In the genomic region with DNA sequence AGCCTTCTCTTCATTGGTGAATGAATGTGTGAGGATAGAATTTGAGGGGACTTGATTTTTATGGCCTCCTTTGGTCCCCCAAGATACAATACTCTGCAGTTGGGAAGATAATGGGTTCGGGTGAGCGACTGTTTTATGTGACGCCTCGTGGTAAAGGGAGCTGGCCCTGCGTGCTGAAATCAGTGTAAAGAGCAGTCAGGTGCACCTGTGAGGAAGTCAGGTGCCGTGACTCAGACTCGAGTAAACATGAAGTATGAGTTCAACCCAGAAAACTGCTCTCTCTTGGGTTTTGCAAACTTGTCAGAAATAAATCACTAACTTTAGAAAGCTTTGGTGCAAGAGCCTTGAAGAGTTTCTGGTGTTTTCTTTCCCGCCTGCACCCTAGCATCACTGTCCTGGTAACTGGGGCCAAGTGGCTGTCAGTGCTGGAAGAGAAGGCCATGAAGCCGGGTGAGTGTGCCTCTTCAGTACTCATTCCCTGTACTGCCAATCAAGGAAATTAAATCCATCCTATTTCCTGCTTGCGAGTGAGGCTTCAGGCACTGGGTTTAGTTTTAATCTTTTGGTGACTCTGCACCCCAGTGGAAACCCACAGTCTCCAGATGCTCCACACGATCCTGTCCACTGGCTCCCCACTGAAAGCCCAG, we compare ENCODE assay signal across 22 cellular contexts. TPM values are rescaled to one million over a fixed set of nuclear protein-coding genes. Genes with fewer than 3 reads are reported as not detected.
DNase-seq lines count a peak whose midpoint lies in the region; ATAC-seq and TF ChIP-seq lines count a peak whose summit lies in the region.
"Had no signal": no experiment of that assay in that cellular context is flagged by ENCODE, and none has a peak within 500 bp of the region (broad histone marks: within the 10 kb centered on the region; RNA-seq: fewer than 3 reads in every experiment).

No MANE protein-coding gene starts in this region.

- TF ChIP-seq POLR2A in body of pancreas (IDR thresholded peaks at IDR 0.05): no peak

- peaks cover 0 to 2% of the 10 kb centered on the region in 2 donors for H3K36me3 ChIP-seq in body of pancreas (replicated peaks in 1 of 2; ENCODE audit: insufficient read depth in 1 of 2, low read depth in 2 of 2)

- no peaks in the 10 kb centered on the region for H3K9me3 Mint-ChIP-seq in type B pancreatic cell
- H3K9me3 Mint-ChIP-seq in immature natural killer cell: no peaks in the 10 kb centered on the region
- no peaks in the 10 kb centered on the region for H3K9me3 Mint-ChIP-seq in chondrocyte (ENCODE audit: low read depth)
- H3K9me3 Mint-ChIP-seq: activated naive CD8-positive, alpha-beta T cell treated with anti-CD3 and anti-CD28 coated beads, Interleukin-2, amount 10 ng/mL, durations not matched to agents 7 days and 5 days; activated T-helper 2 cell treated with anti-CD3 and anti-CD28 coated beads, Interferon-gamma antibody, Interleukin-2, Interleukin-4, amounts not matched to agents 10 μg/mL and 5 μg/mL and 100 μg/mL, durations not matched to agents 14 hours and 24 hours and 36 hours; naive thymus-derived CD8-positive, alpha-beta T cell had no signal

- no peaks in the 10 kb centered on the region for H3K27me3 Mint-ChIP-seq in type B pancreatic cell
- H3K27me3 Mint-ChIP-seq in immature natural killer cell (ENCODE audit: low read depth in 3 of 3): peaks cover 0 to 3% (median 2%) of the 10 kb centered on the region in 3 donors
- H3K27me3 Mint-ChIP-seq in chondrocyte (ENCODE audit: low read depth): no peaks in the 10 kb centered on the region
- H3K27me3 Mint-ChIP-seq: activated naive CD8-positive, alpha-beta T cell treated with anti-CD3 and anti-CD28 coated beads, Interleukin-2, amount 10 ng/mL, durations not matched to agents 7 days and 5 days; naive thymus-derived CD8-positive, alpha-beta T cell had no signal

- H3K27ac ChIP-seq in body of pancreas: no peak overlapping the region
- H3K27ac ChIP-seq: coronary artery, parathyroid adenoma, thyroid gland had no signal

- WGBS in body of pancreas, 2 donors: 51 to 74% methylated on average over 11 of the region's 11 CpGs

- no peaks in the 10 kb centered on the region for H3K9me3 ChIP-seq in body of pancreas
- H3K9me3 ChIP-seq: thyroid gland had no signal

- H3K27me3 ChIP-seq in body of pancreas: no peaks in the 10 kb centered on the region
- H3K27me3 ChIP-seq: thyroid gland had no signal

- no peak overlapping the region for H3K4me3 ChIP-seq in body of pancreas
- H3K4me3 ChIP-seq: coronary artery, thyroid gland had no signal

- H3K27ac Mint-ChIP-seq in type B pancreatic cell: peak overlapping the region; percentile 96
- H3K27ac Mint-ChIP-seq in immature natural killer cell: no peak overlapping the region
- H3K27ac Mint-ChIP-seq in chondrocyte (ENCODE audit: unreplicated experiment): no peak overlapping the region
- H3K27ac Mint-ChIP-seq: activated naive CD8-positive, alpha-beta T cell treated with anti-CD3 and anti-CD28 coated beads, Interleukin-2, amount 10 ng/mL, durations not matched to agents 7 days and 5 days; activated T-helper 2 cell treated with anti-CD3 and anti-CD28 coated beads, Interferon-gamma antibody, Interleukin-2, Interleukin-4, amounts not matched to agents 10 μg/mL and 5 μg/mL and 100 μg/mL, durations not matched to agents 14 hours and 24 hours and 36 hours had no signal

- no peak for TF ChIP-seq CTCF in body of pancreas (IDR thresholded peaks at IDR 0.05)
- no peak for TF ChIP-seq CTCF in type B pancreatic cell (conservative IDR thresholded peaks at IDR 0.05)
- TF ChIP-seq CTCF in chondrocyte (IDR thresholded peaks at IDR 0.05): no peak

- peak; percentile 52 for ATAC-seq in body of pancreas
- peak; percentile 81 for ATAC-seq in left colon
- ATAC-seq: naive thymus-derived CD8-positive, alpha-beta T cell had no signal

- peaks cover 34% of the 10 kb centered on the region for H3K36me3 Mint-ChIP-seq in type B pancreatic cell
- H3K36me3 Mint-ChIP-seq in immature natural killer cell: peaks cover 9 to 28% (median 14%) of the 10 kb centered on the region in 3 donors
- H3K36me3 Mint-ChIP-seq in chondrocyte (ENCODE audit: low read depth): peaks cover 34% of the 10 kb centered on the region

- peak overlapping the region; percentile 67 for H3K4me3 Mint-ChIP-seq in type B pancreatic cell
- H3K4me3 Mint-ChIP-seq in immature natural killer cell: no peak overlapping the region
- no peak overlapping the region for H3K4me3 Mint-ChIP-seq in chondrocyte (ENCODE audit: unreplicated experiment)
- H3K4me3 Mint-ChIP-seq: activated naive CD8-positive, alpha-beta T cell treated with anti-CD3 and anti-CD28 coated beads, Interleukin-2, amount 10 ng/mL, durations not matched to agents 7 days and 5 days; naive thymus-derived CD8-positive, alpha-beta T cell had no signal

- intact Hi-C loops in body of pancreas (cut with DNase I): no loop called here
- intact Hi-C loops in left colon (cut with DNase I, micrococcal nuclease): no loop called here

- H3K4me1 Mint-ChIP-seq in type B pancreatic cell (ENCODE audit: unreplicated experiment) (peaks cover 8% of the 10 kb centered on the region), immature natural killer cell (no peaks in the 10 kb centered on the region), chondrocyte (ENCODE audit: low read depth) (no peaks in the 10 kb centered on the region)

- peaks cover 9% of the 10 kb centered on the region for H3K4me1 ChIP-seq in body of pancreas
- H3K4me1 ChIP-seq: parathyroid adenoma, thyroid gland had no signal

- DNase-seq in HT-29 (ENCODE audit: low spot score) (peak; percentile 70), body of pancreas (peak in 3 of 4 donors; percentile 32 to 64 (median 59)), left colon (peak; percentile 43 to 68), type B pancreatic cell (ENCODE audit: extremely low spot score, unreplicated experiment) (no peak), NCI-H1436 treated with DMSO at 0.1 percent for 48 hours (lab: John Stamatoyannopoulos, UW) (no peak), immature natural killer cell (no peak), chondrocyte (ENCODE audit: low spot score) (no peak)
- DNase-seq: activated CD4-positive, alpha-beta T cell treated with anti-CD3 and anti-CD28 coated beads for 48 hours; activated naive CD8-positive, alpha-beta T cell treated with anti-CD3 and anti-CD28 coated beads, Interleukin-2, amount 10 ng/mL, durations not matched to agents 7 days and 5 days; AML-193; HCEC 1CT; mesenchymal stem cell; naive thymus-derived CD8-positive, alpha-beta T cell; NCI-H1417; NCI-H524 treated with DMSO at 0.1 percent for 48 hours; SIG-M5; stimulated activated naive CD4-positive, alpha-beta T cell; T-helper 1 cell; thyroid gland had no signal

RNA-seq across cellular contexts. Expression of a gene that starts 59.2 kb away (rescaled TPM):
- total RNA-seq in HT-29 (2014; rRNA removed; shearing (Covaris generic)): 44.3 and 46.0 TPM in 2 replicates
- total RNA-seq in body of pancreas: 10 to 100 TPM; 15.0 to 22.4 TPM
- 10 to 100 TPM; 43.8 to 69.0 TPM for total RNA-seq in left colon
- 26.9 and 37.1 TPM in 2 replicates for total RNA-seq in type B pancreatic cell (ENCODE audit: low replicate concordance)
- 10 to 100 TPM; 11.9 to 22.7 (median 14.0) TPM for polyA plus RNA-seq in immature natural killer cell
- total RNA-seq in chondrocyte: 22.6 to 27.6 TPM (median 23.7 TPM) in 3 replicates

Comparison
In these comparisons a context has a peak if more than half of its experiments do, and no peak if none do; other contexts are left out.
1. DNase-seq: peak in HT-29 (single experiment), body of pancreas (3 of 4) and left colon (2 of 2); none in type B pancreatic cell (single experiment), NCI-H1436 treated with DMSO at 0.1 percent for 48 hours (single experiment), immature natural killer cell (0 of 3) and chondrocyte (single experiment).